24 cellular contexts compared by ENCODE assay signal in genomic region chr9:130884111-130884531, GRCh38. TPM values are rescaled to one million over a fixed set of nuclear protein-coding genes. Genes with fewer than 3 reads are reported as not detected.
DNase-seq lines count a peak whose midpoint lies in the region; ATAC-seq and TF ChIP-seq lines count a peak whose summit lies in the region.
"Had no signal": no experiment of that assay in that cellular context is flagged by ENCODE, and none has a peak within 500 bp of the region (broad histone marks: within the 10 kb centered on the region; RNA-seq: fewer than 3 reads in every experiment).

No MANE protein-coding gene starts in this region.

- peak overlapping the region; percentile 4 for H3K4ac ChIP-seq in trophoblast cell (ENCODE audit: low read depth, low read length)

- CTCF ChIA-PET in activated naive CD4-positive, alpha-beta T cell treated with anti-CD3 and anti-CD28 coated beads, Interleukin-2, amount 10 ng/mL, durations not matched to agents 7 days and 5 days (lab: Charles Lee) = no interaction called here

- no peaks in the 10 kb centered on the region for H3K27me3 Mint-ChIP-seq in activated naive CD4-positive, alpha-beta T cell treated with anti-CD3 and anti-CD28 coated beads, Interleukin-2, amount 10 ng/mL, durations not matched to agents 7 days and 5 days
- H3K27me3 Mint-ChIP-seq in endodermal cell (ENCODE audit: insufficient read depth) (no peaks in the 10 kb centered on the region), natural killer cell (ENCODE audit: low read depth in 2 of 2) (no peaks in the 10 kb centered on the region)

- H3K36me3 ChIP-seq in endodermal cell (ENCODE audit: control insufficient read depth, insufficient read depth, low read length) = peaks cover 58% of the 10 kb centered on the region
- peaks cover 65 to 85% of the 10 kb centered on the region in 2 experiments for H3K36me3 ChIP-seq in trophoblast cell (ENCODE audit: control insufficient read depth in 1 of 2, insufficient read depth in 2 of 2, low read length in 2 of 2)

- H3K18ac ChIP-seq in trophoblast cell (ENCODE audit: low read length) = peak overlapping the region; percentile 5

- H3K27me3 ChIP-seq in endodermal cell (ENCODE audit: control insufficient read depth, insufficient read depth, low read length, poor library complexity, severe bottlenecking) (no peaks in the 10 kb centered on the region), trophoblast cell (ENCODE audit: insufficient read depth, low read length) (no peaks in the 10 kb centered on the region)

- H4K8ac ChIP-seq in trophoblast cell (ENCODE audit: low read depth, low read length) = peak overlapping the region; percentile 30

- peaks cover 2% of the 10 kb centered on the region for H3K79me2 ChIP-seq in trophoblast cell (ENCODE audit: control insufficient read depth, insufficient read depth, low read length, poor library complexity)

- intact Hi-C loops in natural killer cell (cut with micrococcal nuclease) = no loop called here
- intact Hi-C loops in left colon (cut with DNase I, micrococcal nuclease) = no loop called here

- no peak overlapping the region for H3K4me3 Mint-ChIP-seq in activated naive CD4-positive, alpha-beta T cell treated with anti-CD3 and anti-CD28 coated beads, Interleukin-2, amount 10 ng/mL, durations not matched to agents 7 days and 5 days
- H3K4me3 Mint-ChIP-seq in endodermal cell (no peak overlapping the region), natural killer cell (no peak overlapping the region)
- H3K4me3 Mint-ChIP-seq: CD8-positive, alpha-beta T cell had no signal

- no peak overlapping the region for H2AFZ ChIP-seq in trophoblast cell (ENCODE audit: insufficient read depth, low read length, poor library complexity)

- WGBS in endodermal cell (ENCODE audit: insufficient coverage in 1 of 2, insufficient read length in 1 of 2), 2 experiments = 93 to 96% methylated on average over 16 to 25 of the region's 25 CpGs
- WGBS in trophoblast cell (ENCODE audit: extremely low coverage, insufficient coverage, insufficient read length) = no CpG with 5 or more reads among the region's 25 CpGs

- H3K14ac ChIP-seq in trophoblast cell (ENCODE audit: low read length) = peak overlapping the region; percentile 50

- ATAC-seq in activated naive CD4-positive, alpha-beta T cell treated with anti-CD3 and anti-CD28 coated beads, Interleukin-2, amount 50 U/mL, for 72 hours = no peak
- ATAC-seq in natural killer cell (no peak), left colon (no peak)
- ATAC-seq: CD8-positive, alpha-beta T cell had no signal

- H3K4me1 ChIP-seq in endodermal cell (ENCODE audit: control insufficient read depth, insufficient read depth, low read length) (peaks cover 3% of the 10 kb centered on the region), trophoblast cell (ENCODE audit: control insufficient read depth in 1 of 2, insufficient read depth in 2 of 2, low read length in 2 of 2) (peaks cover 16 to 17% of the 10 kb centered on the region in 2 experiments)

- no peak for TF ChIP-seq CTCF in endodermal cell (conservative IDR thresholded peaks at IDR 0.05)
- no peak for TF ChIP-seq CTCF in natural killer cell (IDR thresholded peaks at IDR 0.05)

- H3K23ac ChIP-seq in trophoblast cell (ENCODE audit: low read length) = no peak overlapping the region

- no peak overlapping the region for H2AK5ac ChIP-seq in trophoblast cell (ENCODE audit: low read length)

- no peak for DNase-seq in activated naive CD4-positive, alpha-beta T cell treated with anti-CD3 and anti-CD28 coated beads, Interleukin-2, amount 10 ng/mL, durations not matched to agents 7 days and 5 days
- no peak for DNase-seq in activated naive CD4-positive, alpha-beta T cell treated with anti-CD3 and anti-CD28 coated beads, Interleukin-2, amount 50 U/mL, for 72 hours (ENCODE audit: low spot score in 2 of 2)
- DNase-seq in endodermal cell = peak; percentile 46
- no peak for DNase-seq in trophoblast cell
- DNase-seq in activated CD4-positive, alpha-beta T cell treated with anti-CD3 and anti-CD28 coated beads, Interleukin-2, amount 50 U/mL, for 48 hours = no peak
- DNase-seq in natural killer cell = no peak
- no peak for DNase-seq in NCI-H774 (lab: John Stamatoyannopoulos, UW)
- no peak for DNase-seq in left colon
- DNase-seq: CD8-positive, alpha-beta T cell; DMS153; IMR-90; Karpas-422; MV-4-11; NCI-H1105 treated with DMSO at 0.1 percent for 48 hours; NCI-H2029 treated with DMSO at 0.1 percent for 48 hours; NCI-H226; NCI-H510A treated with DMSO at 0.1 percent for 48 hours; NCI-H748 treated with DMSO at 0.1 percent for 48 hours; NK-92 treated with Interleukin-12 subunit alpha and Interleukin-12 subunit beta, amount 100 ng/mL, for 24 hours had no signal

- H3K79me1 ChIP-seq in trophoblast cell (ENCODE audit: low read length) = peaks cover 21% of the 10 kb centered on the region

- H3K9ac ChIP-seq in endodermal cell (ENCODE audit: extremely low read depth, low read length, poor library complexity, severe bottlenecking) (no peak overlapping the region), trophoblast cell (ENCODE audit: low read length) (no peak overlapping the region)

- H2BK12ac ChIP-seq in trophoblast cell (ENCODE audit: low read length) = peak overlapping the region; percentile 13

- H4K91ac ChIP-seq in trophoblast cell (ENCODE audit: low read depth, low read length) = peak overlapping the region; percentile 60

- H3K4me3 ChIP-seq in endodermal cell (ENCODE audit: low read length) = no peak overlapping the region
- H3K4me3 ChIP-seq in trophoblast cell (ENCODE audit: low read depth, low read length) = no peak overlapping the region

- no peak overlapping the region for H3K4me2 ChIP-seq in trophoblast cell (ENCODE audit: low read length)

- no peaks in the 10 kb centered on the region for H3K9me3 ChIP-seq in endodermal cell (ENCODE audit: control insufficient read depth, low read length)
- peaks cover 8% of the 10 kb centered on the region for H3K9me3 ChIP-seq in trophoblast cell (ENCODE audit: insufficient read depth, low read depth, low read length)

- peaks cover 21% of the 10 kb centered on the region for H3K36me3 Mint-ChIP-seq in activated naive CD4-positive, alpha-beta T cell treated with anti-CD3 and anti-CD28 coated beads, Interleukin-2, amount 10 ng/mL, durations not matched to agents 7 days and 5 days
- H3K36me3 Mint-ChIP-seq in activated naive CD4-positive, alpha-beta T cell treated with anti-CD3 and anti-CD28 coated beads, Interleukin-2, amount 50 U/mL, for 72 hours = peaks cover 7% of the 10 kb centered on the region in 2 donors
- H3K36me3 Mint-ChIP-seq in endodermal cell (ENCODE audit: low read depth) (peaks cover 84% of the 10 kb centered on the region), natural killer cell (peaks cover 7% of the 10 kb centered on the region)

- peak overlapping the region; percentile 65 for H2BK120ac ChIP-seq in trophoblast cell (ENCODE audit: insufficient read depth, low read length, poor library complexity)

- peak overlapping the region; percentile 17 for H3K27ac Mint-ChIP-seq in activated naive CD4-positive, alpha-beta T cell treated with anti-CD3 and anti-CD28 coated beads, Interleukin-2, amount 10 ng/mL, durations not matched to agents 7 days and 5 days
- no peak overlapping the region for H3K27ac Mint-ChIP-seq in activated naive CD4-positive, alpha-beta T cell treated with anti-CD3 and anti-CD28 coated beads, Interleukin-2, amount 50 U/mL, for 72 hours
- H3K27ac Mint-ChIP-seq in endodermal cell (no peak overlapping the region), natural killer cell (no peak overlapping the region)
- H3K27ac Mint-ChIP-seq: CD8-positive, alpha-beta T cell had no signal

- peak overlapping the region; percentile 64 for H2BK5ac ChIP-seq in trophoblast cell (ENCODE audit: low read depth, low read length, poor library complexity)

- no peaks in the 10 kb centered on the region for H3K9me3 Mint-ChIP-seq in activated naive CD4-positive, alpha-beta T cell treated with anti-CD3 and anti-CD28 coated beads, Interleukin-2, amount 10 ng/mL, durations not matched to agents 7 days and 5 days
- no peaks in the 10 kb centered on the region for H3K9me3 Mint-ChIP-seq in activated naive CD4-positive, alpha-beta T cell treated with anti-CD3 and anti-CD28 coated beads, Interleukin-2, amount 50 U/mL, for 72 hours
- no peaks in the 10 kb centered on the region for H3K9me3 Mint-ChIP-seq in endodermal cell
- no peaks in the 10 kb centered on the region for H3K9me3 Mint-ChIP-seq in natural killer cell
- H3K9me3 Mint-ChIP-seq: CD8-positive, alpha-beta T cell had no signal

- H3K4me1 Mint-ChIP-seq in activated naive CD4-positive, alpha-beta T cell treated with anti-CD3 and anti-CD28 coated beads, Interleukin-2, amount 10 ng/mL, durations not matched to agents 7 days and 5 days = no peaks in the 10 kb centered on the region
- H3K4me1 Mint-ChIP-seq in endodermal cell = peaks cover 6% of the 10 kb centered on the region
- H3K4me1 Mint-ChIP-seq in natural killer cell = no peaks in the 10 kb centered on the region

- H4K12ac ChIP-seq in trophoblast cell (ENCODE audit: low read depth, low read length) = no peak overlapping the region

- no peak overlapping the region for H3K27ac ChIP-seq in endodermal cell (ENCODE audit: low read depth, low read length)
- peak overlapping the region; percentile 39 for H3K27ac ChIP-seq in trophoblast cell (ENCODE audit: low read depth, low read length)
- H3K27ac ChIP-seq: 22Rv1 had no signal

RNA-seq across cellular contexts. Expression of gene QRFP, which starts 12.5 kb away (rescaled TPM):
- total RNA-seq in activated naive CD4-positive, alpha-beta T cell treated with anti-CD3 and anti-CD28 coated beads, Interleukin-2, amount 50 U/mL, for 72 hours = not detected
- total RNA-seq in endodermal cell (not detected), natural killer cell (not detected), left colon (not detected)
- polyA plus RNA-seq in endodermal cell (2013, experiment 1 of 2) = not detected
- not detected for polyA plus RNA-seq in endodermal cell (2013, experiment 2 of 2)
- polyA plus RNA-seq in trophoblast cell (2013) = 0.10 and 0.11 TPM in 2 replicates
- total RNA-seq: CD8-positive, alpha-beta T cell; Daoy; H4; IMR-90; M059J; SK-MEL-5 had no signal
- polyA plus RNA-seq: IMR-90 had no signal

RNA-seq across cellular contexts. Expression of gene ABL1, which starts 49.1 kb away (rescaled TPM):
- total RNA-seq in activated naive CD4-positive, alpha-beta T cell treated with anti-CD3 and anti-CD28 coated beads, Interleukin-2, amount 50 U/mL, for 72 hours = 10 to 100 TPM; 24.4 to 35.0 TPM
- 10 to 100 TPM; 78.8 to 94.1 TPM for total RNA-seq in endodermal cell
- 62.3 TPM for polyA plus RNA-seq in endodermal cell (2013, experiment 1 of 2)
- polyA plus RNA-seq in endodermal cell (2013, experiment 2 of 2) = 60.4 TPM
- polyA plus RNA-seq in trophoblast cell (2013) = 25.7 and 27.9 TPM in 2 replicates
- 10 to 100 TPM; 49.7 to 65.6 (median 53.8) TPM for total RNA-seq in natural killer cell
- total RNA-seq in left colon = 10 to 100 TPM; 79.0 to 93.9 TPM

RNA-seq across cellular contexts. Expression of gene FIBCD1, which starts 54.9 kb away (rescaled TPM):
- total RNA-seq in activated naive CD4-positive, alpha-beta T cell treated with anti-CD3 and anti-CD28 coated beads, Interleukin-2, amount 50 U/mL, for 72 hours = not detected
- total RNA-seq in endodermal cell (1 to 10 TPM; 2.8 to 3.7 TPM), natural killer cell (not detected), left colon (1 to 10 TPM; 7.9 to 9.6 TPM)
- polyA plus RNA-seq in endodermal cell (2013, experiment 1 of 2) = 4.3 TPM
- 3.4 TPM for polyA plus RNA-seq in endodermal cell (2013, experiment 2 of 2)
- 83.3 and 85.3 TPM in 2 replicates for polyA plus RNA-seq in trophoblast cell (2013)
- total RNA-seq: CD8-positive, alpha-beta T cell had no signal
